Comparison of ENCODE assay signal across 8 cellular contexts in genomic region chr15:90300988-90301715, GRCh38. TPM values are rescaled to one million over a fixed set of nuclear protein-coding genes. Genes with fewer than 3 reads are reported as not detected.
A peak's percentile ranks its signal among the peaks of the same experiment; 100 is the strongest.
DNase-seq lines count a peak whose midpoint lies in the region; ATAC-seq and TF ChIP-seq lines count a peak whose summit lies in the region.

No MANE protein-coding gene starts in this region.

- intact Hi-C loops in posterior vena cava (cut with DNase I) = no loop called here

- TF ChIP-seq CTCF in foreskin fibroblast (IDR thresholded peaks at IDR 0.05; ENCODE audit: low read depth, low read length) = peak; percentile 86

- no peaks in the 10 kb centered on the region for H3K27me3 ChIP-seq in NT2/D1 (ENCODE audit: insufficient read depth, insufficient read length)

- H3K4me1 ChIP-seq in NT2/D1 (ENCODE audit: insufficient read depth, insufficient read length) = peaks cover 6% of the 10 kb centered on the region

- no peak overlapping the region for H3K4me3 Mint-ChIP-seq in activated T-cell treated with anti-CD3 and anti-CD28 coated beads, Interleukin-2, amount 50 U/mL, for 72 hours

- H3K4me3 ChIP-seq in NT2/D1 (ENCODE audit: insufficient read length, low read depth) (no peak overlapping the region), foreskin fibroblast (ENCODE audit: low read depth in 1 of 2, low read length in 2 of 2) (no peak overlapping the region)

- no peaks in the 10 kb centered on the region for H3K9me3 ChIP-seq in NT2/D1 (ENCODE audit: insufficient read depth, low read length)

- H3K27me3 Mint-ChIP-seq in activated T-cell treated with anti-CD3 and anti-CD28 coated beads, Interleukin-2, amount 50 U/mL, for 72 hours (ENCODE audit: low read depth) = no peaks in the 10 kb centered on the region

- H3K9ac ChIP-seq in NT2/D1 (ENCODE audit: insufficient read length, low read depth) = no peak overlapping the region

- H3K27ac Mint-ChIP-seq in activated T-cell treated with anti-CD3 and anti-CD28 coated beads, Interleukin-2, amount 50 U/mL, for 72 hours = no peak overlapping the region

- peaks cover 43% of the 10 kb centered on the region for H3K4me1 Mint-ChIP-seq in activated T-cell treated with anti-CD3 and anti-CD28 coated beads, Interleukin-2, amount 50 U/mL, for 72 hours (ENCODE audit: low read depth)

- no peaks in the 10 kb centered on the region for H3K9me3 Mint-ChIP-seq in activated T-cell treated with anti-CD3 and anti-CD28 coated beads, Interleukin-2, amount 50 U/mL, for 72 hours

- no peaks in the 10 kb centered on the region for H3K36me3 Mint-ChIP-seq in activated T-cell treated with anti-CD3 and anti-CD28 coated beads, Interleukin-2, amount 50 U/mL, for 72 hours (ENCODE audit: insufficient read depth in 2 of 2)

- H3K36me3 ChIP-seq in NT2/D1 (ENCODE audit: insufficient read depth, insufficient read length, low read length) = no peaks in the 10 kb centered on the region

- DNase-seq in NK-92 treated with Interleukin-12 subunit alpha and Interleukin-12 subunit beta, amount 100 ng/mL, for 24 hours (lab: John Stamatoyannopoulos, UW) = peak; percentile 30
- no peak for DNase-seq in NK-92 (lab: John Stamatoyannopoulos, UW; ENCODE audit: unreplicated experiment)
- DNase-seq in NT2/D1 (ENCODE audit: low read depth, low spot score) = peak; percentile 75
- DNase-seq in activated T-cell treated with anti-CD3 and anti-CD28 coated beads, Interleukin-2, amount 50 U/mL, for 72 hours = peak; percentile 70 to 73
- DNase-seq in foreskin fibroblast = peak in 1 of 2 donors; percentile 63
- DNase-seq in posterior vena cava (ENCODE audit: low spot score) = peak; percentile 90

- peak; percentile 64 to 84 for ATAC-seq in activated T-cell treated with anti-CD3 and anti-CD28 coated beads, Interleukin-2, amount 50 U/mL, for 72 hours (replicated peaks in 1 of 2)
- no peak for ATAC-seq in GM18858 (IDR thresholded peaks at IDR 0.05; ENCODE audit: unreplicated experiment)
- no peak for ATAC-seq in HG03354 (IDR thresholded peaks at IDR 0.05; ENCODE audit: poor library complexity, severe bottlenecking, unreplicated experiment)

RNA-seq across cellular contexts. Expression of gene NGRN, which starts 35.7 kb away (rescaled TPM):
- total RNA-seq in activated T-cell treated with anti-CD3 and anti-CD28 coated beads, Interleukin-2, amount 50 U/mL, for 72 hours = 10 to 100 TPM; 38.0 to 38.9 TPM
- total RNA-seq in posterior vena cava = 10 to 100 TPM; 81.6 to 89.7 TPM

RNA-seq across cellular contexts. Expression of gene ZNF774, which starts 50.9 kb away (rescaled TPM):
- 1 to 10 TPM in 1 of 2 donors, under 1 TPM in 1; 0.60 to 2.7 TPM for total RNA-seq in activated T-cell treated with anti-CD3 and anti-CD28 coated beads, Interleukin-2, amount 50 U/mL, for 72 hours
- 1 to 10 TPM; 3.5 to 4.0 TPM for total RNA-seq in posterior vena cava

RNA-seq across cellular contexts. Expression of gene TTLL13, which starts 51.8 kb away (rescaled TPM):
- total RNA-seq in activated T-cell treated with anti-CD3 and anti-CD28 coated beads, Interleukin-2, amount 50 U/mL, for 72 hours = 1 to 10 TPM in 1 of 2 donors, under 1 TPM in 1; 0.24 to 1.9 TPM
- not detected for total RNA-seq in posterior vena cava

Comparison
In these comparisons a context has a peak if more than half of its experiments do, and no peak if none do; other contexts are left out.
1. ATAC-seq: peak in activated T-cell treated with anti-CD3 and anti-CD28 coated beads, Interleukin-2, amount 50 U/mL, for 72 hours (2 of 2); none in GM18858 (single experiment) and HG03354 (single experiment).